Comparison of ENCODE assay signal across 2 cellular contexts in genomic region chr1:58854576-58854975, GRCh38.
TF ChIP-seq lines count a peak whose summit lies in the region.

No MANE protein-coding gene starts in this region.

TF ChIP-seq in GM23338, 12 proteins besides CTCF, POLR2A, EP300 and RAD21 (continued from another document):
- no peak for TF ChIP-seq EZH2 (IDR thresholded peaks at IDR 0.05; ENCODE audit: low read depth, unreplicated experiment)
- no peak for TF ChIP-seq EZH2phosphoT487 (IDR thresholded peaks at IDR 0.05; ENCODE audit: unreplicated experiment)
- TF ChIP-seq ETS1 (IDR thresholded peaks at IDR 0.05), result no peak
- no peak for TF ChIP-seq NANOG (IDR thresholded peaks at IDR 0.05; ENCODE audit: borderline replicate concordance)
- TF ChIP-seq ZNF462 (CRISPR knock-in tag; IDR thresholded peaks at IDR 0.05), result no peak
- TF ChIP-seq ZNF331 (CRISPR knock-in tag; IDR thresholded peaks at IDR 0.05; ENCODE audit: low read depth), result no peak
TF ChIP-seq in GM23338: peak in this region for 0.

TF ChIP-seq in H1, 55 proteins besides CTCF, POLR2A, EP300 and RAD21 (continued from another document):
- no peak for TF ChIP-seq BCL11A (IDR thresholded peaks at IDR 0.05; ENCODE audit: low read depth in 2 of 2, low read length in 2 of 2)
- TF ChIP-seq FOSL1 (IDR thresholded peaks at IDR 0.05; ENCODE audit: insufficient read depth, low read depth, low read length), result no peak
- TF ChIP-seq CREB1 (IDR thresholded peaks at IDR 0.05), result no peak
- no peak for TF ChIP-seq ZNF274 (IDR thresholded peaks at IDR 0.05; ENCODE audit: borderline replicate concordance, extremely low read depth, low read length)
- no peak for TF ChIP-seq CHD7 (IDR thresholded peaks at IDR 0.05; ENCODE audit: insufficient replicate concordance, low read length)
- TF ChIP-seq RBBP5 (IDR thresholded peaks at IDR 0.05; ENCODE audit: borderline replicate concordance, low read depth, low read length), result no peak
- TF ChIP-seq CTBP2 (IDR thresholded peaks at IDR 0.05; ENCODE audit: borderline replicate concordance, insufficient read depth, insufficient read length, low read length), result no peak
- no peak for TF ChIP-seq TAF7 (optimal IDR thresholded peaks at IDR 0.05; ENCODE audit: borderline replicate concordance, low read depth, low read length)
- no peak for TF ChIP-seq JUN (IDR thresholded peaks at IDR 0.05; ENCODE audit: low read depth, low read length)
- TF ChIP-seq HDAC2 (IDR thresholded peaks at IDR 0.05; ENCODE audit: borderline replicate concordance in 1 of 2, low read depth in 2 of 2, low read length in 2 of 2), result no peak
- no peak for TF ChIP-seq CHD2 (IDR thresholded peaks at IDR 0.05; ENCODE audit: low read length)
- TF ChIP-seq TCF12 (IDR thresholded peaks at IDR 0.05; ENCODE audit: low read depth, low read length), result no peak
- no peak for TF ChIP-seq GABPA (IDR thresholded peaks at IDR 0.05; ENCODE audit: borderline replicate concordance, insufficient read depth, low read length)
- no peak for TF ChIP-seq ATF3 (IDR thresholded peaks at IDR 0.05; ENCODE audit: insufficient read depth, low read depth, low read length)
